In the genomic region with DNA sequence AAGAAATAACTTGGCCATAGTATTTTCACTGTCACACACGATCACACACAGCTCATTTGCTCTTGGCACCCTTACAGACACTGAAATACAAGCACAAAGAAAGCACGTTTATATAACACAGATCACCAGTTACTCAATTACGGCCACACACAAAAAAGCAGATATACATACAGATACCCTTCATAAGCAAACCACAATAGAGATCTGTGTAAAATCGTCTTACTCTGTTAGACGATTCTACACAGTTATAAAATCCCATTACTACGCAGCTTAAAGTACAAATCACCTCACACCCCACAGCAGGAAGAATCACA, we compare ENCODE assay signal across 1 cellular context.
TF ChIP-seq lines count a peak whose summit lies in the region.

No MANE protein-coding gene starts in this region.

TF ChIP-seq in HEK293, 187 proteins besides CTCF, POLR2A, EP300 and RAD21 (continued from another document):
- TF ChIP-seq RBAK (tag by site-specific recombination; IDR thresholded peaks at IDR 0.05): no peak
- 0 out of 2 replicates have a peak, but pooled peaks have one; percentile 19 for TF ChIP-seq ZNF223 (tag by site-specific recombination; IDR thresholded peaks at IDR 0.05)
- TF ChIP-seq, protein P1, sequence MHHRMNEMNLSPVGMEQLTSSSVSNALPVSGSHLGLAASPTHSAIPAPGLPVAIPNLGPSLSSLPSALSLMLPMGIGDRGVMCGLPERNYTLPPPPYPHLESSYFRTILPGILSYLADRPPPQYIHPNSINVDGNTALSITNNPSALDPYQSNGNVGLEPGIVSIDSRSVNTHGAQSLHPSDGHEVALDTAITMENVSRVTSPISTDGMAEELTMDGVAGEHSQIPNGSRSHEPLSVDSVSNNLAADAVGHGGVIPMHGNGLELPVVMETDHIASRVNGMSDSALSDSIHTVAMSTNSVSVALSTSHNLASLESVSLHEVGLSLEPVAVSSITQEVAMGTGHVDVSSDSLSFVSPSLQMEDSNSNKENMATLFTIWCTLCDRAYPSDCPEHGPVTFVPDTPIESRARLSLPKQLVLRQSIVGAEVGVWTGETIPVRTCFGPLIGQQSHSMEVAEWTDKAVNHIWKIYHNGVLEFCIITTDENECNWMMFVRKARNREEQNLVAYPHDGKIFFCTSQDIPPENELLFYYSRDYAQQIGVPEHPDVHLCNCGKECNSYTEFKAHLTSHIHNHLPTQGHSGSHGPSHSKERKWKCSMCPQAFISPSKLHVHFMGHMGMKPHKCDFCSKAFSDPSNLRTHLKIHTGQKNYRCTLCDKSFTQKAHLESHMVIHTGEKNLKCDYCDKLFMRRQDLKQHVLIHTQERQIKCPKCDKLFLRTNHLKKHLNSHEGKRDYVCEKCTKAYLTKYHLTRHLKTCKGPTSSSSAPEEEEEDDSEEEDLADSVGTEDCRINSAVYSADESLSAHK (tag by site-specific recombination; IDR thresholded peaks at IDR 0.05): peak; percentile 9; the same call in 1 of the 2 replicates
- TF ChIP-seq ZNF324 (tag by site-specific recombination; IDR thresholded peaks at IDR 0.05): no peak; the same call in 1 of the 2 replicates
- TF ChIP-seq, protein P2, sequence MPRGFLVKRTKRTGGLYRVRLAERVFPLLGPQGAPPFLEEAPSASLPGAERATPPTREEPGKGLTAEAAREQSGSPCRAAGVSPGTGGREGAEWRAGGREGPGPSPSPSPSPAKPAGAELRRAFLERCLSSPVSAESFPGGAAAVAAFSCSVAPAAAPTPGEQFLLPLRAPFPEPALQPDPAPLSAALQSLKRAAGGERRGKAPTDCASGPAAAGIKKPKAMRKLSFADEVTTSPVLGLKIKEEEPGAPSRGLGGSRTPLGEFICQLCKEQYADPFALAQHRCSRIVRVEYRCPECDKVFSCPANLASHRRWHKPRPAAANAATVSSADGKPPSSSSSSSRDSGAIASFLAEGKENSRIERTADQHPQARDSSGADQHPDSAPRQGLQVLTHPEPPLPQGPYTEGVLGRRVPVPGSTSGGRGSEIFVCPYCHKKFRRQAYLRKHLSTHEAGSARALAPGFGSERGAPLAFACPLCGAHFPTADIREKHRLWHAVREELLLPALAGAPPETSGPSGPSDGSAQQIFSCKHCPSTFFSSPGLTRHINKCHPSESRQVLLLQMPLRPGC (tag by site-specific recombination; IDR thresholded peaks at IDR 0.05): 0 out of 2 replicates have a peak, but pooled peaks have one; percentile 29
- TF ChIP-seq ZNF169 (tag by site-specific recombination; IDR thresholded peaks at IDR 0.05): peak; percentile 84; the same call in 1 of the 2 replicates
- TF ChIP-seq, protein P3, sequence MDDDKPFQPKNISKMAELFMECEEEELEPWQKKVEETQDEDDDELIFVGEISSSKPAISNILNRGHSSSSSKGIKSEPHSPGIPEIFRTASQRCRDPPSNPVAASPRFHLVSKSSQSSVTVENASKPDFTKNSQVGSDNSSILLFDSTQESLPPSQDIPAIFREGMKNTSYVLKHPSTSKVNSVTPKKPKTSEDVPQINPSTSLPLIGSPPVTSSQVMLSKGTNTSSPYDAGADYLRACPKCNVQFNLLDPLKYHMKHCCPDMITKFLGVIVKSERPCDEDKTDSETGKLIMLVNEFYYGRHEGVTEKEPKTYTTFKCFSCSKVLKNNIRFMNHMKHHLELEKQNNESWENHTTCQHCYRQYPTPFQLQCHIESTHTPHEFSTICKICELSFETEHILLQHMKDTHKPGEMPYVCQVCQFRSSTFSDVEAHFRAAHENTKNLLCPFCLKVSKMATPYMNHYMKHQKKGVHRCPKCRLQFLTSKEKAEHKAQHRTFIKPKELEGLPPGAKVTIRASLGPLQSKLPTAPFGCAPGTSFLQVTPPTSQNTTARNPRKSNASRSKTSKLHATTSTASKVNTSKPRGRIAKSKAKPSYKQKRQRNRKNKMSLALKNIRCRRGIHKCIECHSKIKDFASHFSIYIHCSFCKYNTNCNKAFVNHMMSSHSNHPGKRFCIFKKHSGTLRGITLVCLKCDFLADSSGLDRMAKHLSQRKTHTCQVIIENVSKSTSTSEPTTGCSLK (tag by site-specific recombination; IDR thresholded peaks at IDR 0.05): 0 out of 2 replicates have a peak, but pooled peaks have one; percentile 91
- peak; percentile 74; the same call in 1 of the 2 replicates for TF ChIP-seq ZNF2 (tag by site-specific recombination; IDR thresholded peaks at IDR 0.05)
- TF ChIP-seq ZNF140 (tag by site-specific recombination; IDR thresholded peaks at IDR 0.05): 0 out of 2 replicates have a peak, but pooled peaks have one; percentile 4
- TF ChIP-seq ZNF830 (tag by site-specific recombination; IDR thresholded peaks at IDR 0.05; ENCODE audit: low read depth): no peak
- TF ChIP-seq ZNF548 (tag by site-specific recombination; IDR thresholded peaks at IDR 0.05): 0 out of 2 replicates have a peak, but pooled peaks have one; percentile 47
- TF ChIP-seq ZNF155 (tag by site-specific recombination; IDR thresholded peaks at IDR 0.05): 0 out of 2 replicates have a peak, but pooled peaks have one; percentile 86
- TF ChIP-seq ZNF133 (tag by site-specific recombination; IDR thresholded peaks at IDR 0.05): peak; percentile 48; the same call in 1 of the 2 replicates
- 0 out of 2 replicates have a peak, but pooled peaks have one; percentile 7 for TF ChIP-seq FEZF1 (tag by site-specific recombination; IDR thresholded peaks at IDR 0.05)
- 0 out of 2 replicates have a peak, but pooled peaks have one; percentile 75 for TF ChIP-seq ZNF658 (tag by site-specific recombination; IDR thresholded peaks at IDR 0.05)
- TF ChIP-seq, protein P4, sequence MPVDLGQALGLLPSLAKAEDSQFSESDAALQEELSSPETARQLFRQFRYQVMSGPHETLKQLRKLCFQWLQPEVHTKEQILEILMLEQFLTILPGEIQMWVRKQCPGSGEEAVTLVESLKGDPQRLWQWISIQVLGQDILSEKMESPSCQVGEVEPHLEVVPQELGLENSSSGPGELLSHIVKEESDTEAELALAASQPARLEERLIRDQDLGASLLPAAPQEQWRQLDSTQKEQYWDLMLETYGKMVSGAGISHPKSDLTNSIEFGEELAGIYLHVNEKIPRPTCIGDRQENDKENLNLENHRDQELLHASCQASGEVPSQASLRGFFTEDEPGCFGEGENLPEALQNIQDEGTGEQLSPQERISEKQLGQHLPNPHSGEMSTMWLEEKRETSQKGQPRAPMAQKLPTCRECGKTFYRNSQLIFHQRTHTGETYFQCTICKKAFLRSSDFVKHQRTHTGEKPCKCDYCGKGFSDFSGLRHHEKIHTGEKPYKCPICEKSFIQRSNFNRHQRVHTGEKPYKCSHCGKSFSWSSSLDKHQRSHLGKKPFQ (tag by site-specific recombination; IDR thresholded peaks at IDR 0.05): peak; percentile 87
- no peak for TF ChIP-seq HOXD13 (CRISPR knock-in tag; IDR thresholded peaks at IDR 0.05; ENCODE audit: borderline replicate concordance)
- TF ChIP-seq, protein P5, sequence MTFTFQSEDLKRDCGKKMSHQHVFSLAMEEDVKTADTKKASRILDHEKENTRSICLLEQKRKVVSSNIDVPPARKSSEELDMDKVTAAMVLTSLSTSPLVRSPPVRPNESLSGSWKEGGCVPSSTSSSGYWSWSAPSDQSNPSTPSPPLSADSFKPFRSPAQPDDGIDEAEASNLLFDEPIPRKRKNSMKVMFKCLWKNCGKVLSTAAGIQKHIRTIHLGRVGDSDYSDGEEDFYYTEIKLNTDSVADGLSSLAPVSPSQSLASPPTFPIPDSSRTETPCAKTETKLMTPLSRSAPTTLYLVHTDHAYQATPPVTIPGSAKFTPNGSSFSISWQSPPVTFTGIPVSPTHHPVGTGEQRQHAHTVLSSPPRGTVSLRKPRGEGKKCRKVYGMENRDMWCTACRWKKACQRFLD (tag by site-specific recombination; IDR thresholded peaks at IDR 0.05): no peak; the same call in 1 of the 2 replicates
- peak; percentile 62; the same call in 1 of the 2 replicates for TF ChIP-seq ZNF792 (tag by site-specific recombination; IDR thresholded peaks at IDR 0.05)
